Comparison of ENCODE assay signal across 8 cellular contexts in the genomic region with DNA sequence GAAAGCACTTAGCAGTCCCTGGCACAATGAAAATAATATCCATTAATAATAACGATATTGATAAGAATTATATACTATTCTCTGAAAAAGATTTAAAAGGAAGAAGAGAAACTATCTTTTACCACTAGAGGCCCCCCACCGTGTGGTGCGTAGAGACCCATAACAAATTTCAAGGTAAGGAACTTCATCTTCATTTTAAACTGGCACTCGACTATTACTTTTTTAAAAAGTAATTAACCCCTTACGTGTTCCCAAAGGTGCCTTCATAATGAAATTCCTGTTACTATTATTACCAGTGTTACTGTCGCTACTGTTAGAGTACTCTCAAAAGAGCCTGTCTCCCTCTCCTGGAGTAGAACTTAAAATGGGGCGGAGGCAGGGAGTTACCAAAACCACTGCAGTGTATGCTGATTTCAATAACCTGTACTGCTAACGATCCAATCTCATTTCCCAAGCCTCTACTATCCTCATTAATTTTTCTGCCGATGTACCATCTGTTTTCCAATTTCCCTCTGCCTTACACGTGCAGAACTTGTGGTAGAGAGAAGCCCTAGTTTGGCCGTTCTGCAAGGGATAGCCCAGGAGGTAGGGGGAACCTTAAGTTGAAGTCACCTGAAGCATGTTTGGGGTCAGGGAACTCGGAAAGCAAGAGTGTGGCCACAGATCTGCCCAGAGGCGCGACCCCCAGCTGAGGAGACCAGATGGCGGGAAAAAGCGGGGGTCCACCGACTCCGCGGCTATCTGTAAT. TPM values are rescaled to one million over a fixed set of nuclear protein-coding genes. Genes with fewer than 3 reads are reported as not detected.
DNase-seq lines count a peak whose midpoint lies in the region; ATAC-seq and TF ChIP-seq lines count a peak whose summit lies in the region.

No MANE protein-coding gene starts in this region.

- no peaks in the 10 kb centered on the region for H3K9me3 Mint-ChIP-seq in IgD-negative memory B cell
- no peaks in the 10 kb centered on the region for H3K9me3 Mint-ChIP-seq in activated naive CD8-positive, alpha-beta T cell (ENCODE audit: low read depth)

- H3K36me3 Mint-ChIP-seq in IgD-negative memory B cell, result peaks cover 2% of the 10 kb centered on the region
- no peaks in the 10 kb centered on the region for H3K36me3 Mint-ChIP-seq in activated naive CD8-positive, alpha-beta T cell

- peak; percentile 20 for ATAC-seq in GM18505 (IDR thresholded peaks at IDR 0.05; ENCODE audit: unreplicated experiment)
- no peak for ATAC-seq in HG03521 (IDR thresholded peaks at IDR 0.05; ENCODE audit: unreplicated experiment)

- H3K36me3 ChIP-seq in subcutaneous abdominal adipose tissue (ENCODE audit: control insufficient read depth in 5 of 5, insufficient read depth in 5 of 5, low read length in 5 of 5), result no peaks in the 10 kb centered on the region

- in situ Hi-C loops in ACHN (cut with HindIII; ENCODE audit: low pct_ligation_motif_present, low pct_unique_long_range_greater_than_20kb, low sequenced_read_pairs), result no loop called here

- H3K27ac Mint-ChIP-seq in IgD-negative memory B cell, result peak overlapping the region; percentile 67 to 90 (median 73)
- H3K27ac Mint-ChIP-seq in activated naive CD8-positive, alpha-beta T cell, result peak overlapping the region; percentile 90

- no peaks in the 10 kb centered on the region for H3K9me3 ChIP-seq in subcutaneous abdominal adipose tissue (ENCODE audit: control insufficient read depth in 5 of 5, low read length in 5 of 5)

- peak; percentile 5 for DNase-seq in ACHN
- DNase-seq in superior temporal gyrus (ENCODE audit: extremely low spot score), result no peak

- H3K4me1 Mint-ChIP-seq in IgD-negative memory B cell, result peaks cover 4 to 16% (median 11%) of the 10 kb centered on the region in 3 donors
- peaks cover 40% of the 10 kb centered on the region for H3K4me1 Mint-ChIP-seq in activated naive CD8-positive, alpha-beta T cell (ENCODE audit: low read depth)

- H3K9ac ChIP-seq in subcutaneous abdominal adipose tissue (ENCODE audit: low read length in 5 of 5), result peak overlapping the region in 2 of 5 donors; percentile 10 to 75

- peaks cover 2% of the 10 kb centered on the region for H3K27me3 Mint-ChIP-seq in IgD-negative memory B cell
- no peaks in the 10 kb centered on the region for H3K27me3 Mint-ChIP-seq in activated naive CD8-positive, alpha-beta T cell

- H3K27ac ChIP-seq in subcutaneous abdominal adipose tissue (ENCODE audit: low read depth, low read length), result no peak overlapping the region

- peaks cover 0 to 19% (median 13%) of the 10 kb centered on the region in 5 donors for H3K4me1 ChIP-seq in subcutaneous abdominal adipose tissue (ENCODE audit: control insufficient read depth in 5 of 5, insufficient read depth in 5 of 5, low read length in 5 of 5)

- peak overlapping the region; percentile 74 for H3K4me3 ChIP-seq in iPS-11a (ENCODE audit: low read depth, low read length)
- peak overlapping the region; percentile 2 to 72 (median 67) for H3K4me3 ChIP-seq in subcutaneous abdominal adipose tissue (ENCODE audit: low read depth in 1 of 5, low read length in 5 of 5)

- peak overlapping the region; percentile 84 to 97 (median 88) for H3K4me3 Mint-ChIP-seq in IgD-negative memory B cell
- H3K4me3 Mint-ChIP-seq in activated naive CD8-positive, alpha-beta T cell, result peak overlapping the region; percentile 94

- H3K27me3 ChIP-seq in subcutaneous abdominal adipose tissue (ENCODE audit: control insufficient read depth in 5 of 5, insufficient read depth in 4 of 5, low read length in 5 of 5), result peaks cover 0 to 11% (median 11%) of the 10 kb centered on the region in 5 donors

- TF ChIP-seq POLR2A in GM18505 (IDR thresholded peaks at IDR 0.05; ENCODE audit: borderline replicate concordance, extremely low read depth, insufficient read depth, insufficient read length), result no peak

RNA-seq across cellular contexts. Expression of gene STK26, which starts 0.8 kb away (rescaled TPM):
- 36.2 TPM for polyA plus RNA-seq in IgD-negative memory B cell
